In genomic region chr16:70523621-70524405, GRCh38 we compare ENCODE assay signal across 8 cellular contexts. TPM values are rescaled to one million over a fixed set of nuclear protein-coding genes. Genes with fewer than 3 reads are reported as not detected.
A peak's percentile ranks its signal among the peaks of the same experiment; 100 is the strongest.
DNase-seq lines count a peak whose midpoint lies in the region; ATAC-seq lines count a peak whose summit lies in the region.

Gene SF3B3 (plus strand): TSS chr16:70523816. CDS start chr16:70526657, 2,841 bp downstream.

- H3K27me3 ChIP-seq in right cardiac atrium (ENCODE audit: control insufficient read depth, insufficient read depth) (no peaks in the 10 kb centered on the region), aorta (ENCODE audit: control insufficient read depth in 1 of 2, insufficient read depth in 2 of 2, low read length in 1 of 2) (no peaks in the 10 kb centered on the region)

- H3K4me1 ChIP-seq in right cardiac atrium (ENCODE audit: control insufficient read depth, insufficient read depth, low read length): peaks cover 5% of the 10 kb centered on the region
- H3K4me1 ChIP-seq in aorta (ENCODE audit: control insufficient read depth in 1 of 2, insufficient read depth in 2 of 2, low read length in 2 of 2): peaks cover 0 to 5% of the 10 kb centered on the region in 2 donors

- WGBS in right cardiac atrium: under 1% methylated on average over 35 of the region's 35 CpGs
- WGBS in aorta, 2 donors: 0 to 1% methylated on average over 35 of the region's 35 CpGs

- peaks cover 0 to 1% of the 10 kb centered on the region in 2 donors for H3K36me3 ChIP-seq in aorta (ENCODE audit: control insufficient read depth in 1 of 2, insufficient read depth in 2 of 2, low read length in 1 of 2)

- no peaks in the 10 kb centered on the region for H3K9me3 ChIP-seq in right cardiac atrium (ENCODE audit: control insufficient read depth, low read length)
- no peaks in the 10 kb centered on the region for H3K9me3 ChIP-seq in aorta (ENCODE audit: control insufficient read depth, low read length)

- DNase-seq in EL: peak; percentile 72
- DNase-seq in HCEC 1CT: peak; percentile 74
- peak; percentile 60 for DNase-seq in NCI-H1105 (lab: John Stamatoyannopoulos, UW)
- DNase-seq in T-helper 1 cell: peak in 3 of 5 donors; percentile 46 to 75 (median 59)
- peak in 1 of 3 donors; percentile 78 for DNase-seq in right cardiac atrium
- DNase-seq in pulmonary artery endothelial cell (ENCODE audit: low read depth, low spot score): no peak
- peak; percentile 77 to 87 for DNase-seq in aorta

- H3K4me3 ChIP-seq in right cardiac atrium (ENCODE audit: low read length) (peak within 1 kb of the TSS; percentile 95), aorta (ENCODE audit: low read length in 2 of 2) (peak within 1 kb of the TSS; percentile 85 to 94)

- H3K27ac ChIP-seq in angular gyrus (ENCODE audit: low read depth, low read length): peak within 1 kb of the TSS; percentile 90
- peak within 1 kb of the TSS; percentile 85 for H3K27ac ChIP-seq in right cardiac atrium (ENCODE audit: low read length)
- peak within 1 kb of the TSS; percentile 75 to 77 for H3K27ac ChIP-seq in aorta (ENCODE audit: low read depth in 1 of 2, low read length in 2 of 2)

- ATAC-seq in right cardiac atrium: peak; percentile 88 to 90
- peak; percentile 91 for ATAC-seq in aorta (ENCODE audit: low FRiP score)

- intact Hi-C loops in right cardiac atrium (cut with DNase I) (loop anchor here in 2 of 4 donors (10.0 kb wide), 2 partner anchors 131 to 149 kb away; no protein-coding TSS in a partner anchor), aorta (cut with DNase I) (loop anchor here in 1 of 2 donors (2.0 to 10.0 kb wide), 3 partner anchors 129 to 251 kb away; no protein-coding TSS in a partner anchor)

RNA-seq across cellular contexts. Expression of gene SF3B3, which starts in this region (rescaled TPM):
- 100 to 1,000 TPM; 138 to 154 (median 144) TPM for total RNA-seq in right cardiac atrium
- 67.5 TPM for polyA plus RNA-seq in right cardiac atrium
- total RNA-seq in pulmonary artery endothelial cell: 90.4 and 151 TPM in 2 replicates
- 100 to 1,000 TPM; 137 to 175 TPM for total RNA-seq in aorta
- polyA plus RNA-seq in aorta: 10 to 100 TPM; 15.3 to 55.2 TPM
